Comparison of ENCODE assay signal across 9 cellular contexts in genomic region chr17:76623271-76624146, GRCh38. TPM values are rescaled to one million over a fixed set of nuclear protein-coding genes. Genes with fewer than 3 reads are reported as not detected.
DNase-seq lines count a peak whose midpoint lies in the region; ATAC-seq and TF ChIP-seq lines count a peak whose summit lies in the region.
"Had no signal": no experiment of that assay in that cellular context is flagged by ENCODE, and none has a peak within 500 bp of the region (broad histone marks: within the 10 kb centered on the region; RNA-seq: fewer than 3 reads in every experiment).

No MANE protein-coding gene starts in this region.

- peak; percentile 87 to 94 (median 93) for ATAC-seq in T-cell (replicated peaks in 1 of 4)
- peak; percentile 90 for ATAC-seq in activated naive CD8-positive, alpha-beta T cell treated with anti-CD3 and anti-CD28 coated beads, Interleukin-2, amount 10 ng/mL, durations not matched to agents 7 days and 5 days (ENCODE audit: low read depth)
- ATAC-seq in psoas muscle, result peak; percentile 86 to 99 (median 94)
- ATAC-seq in GM21526 (IDR thresholded peaks at IDR 0.05; ENCODE audit: low FRiP score, unreplicated experiment), result no peak

- H3K4me1 ChIP-seq in psoas muscle (peaks cover 4% of the 10 kb centered on the region), uterus (no peaks in the 10 kb centered on the region)

- H3K9me3 ChIP-seq in psoas muscle, result no peaks in the 10 kb centered on the region
- no peaks in the 10 kb centered on the region for H3K9me3 ChIP-seq in uterus

- H3K27ac ChIP-seq in psoas muscle (no peak overlapping the region), uterus (peak overlapping the region; percentile 80)

- no peak overlapping the region for H3K4me3 Mint-ChIP-seq in T-cell
- H3K4me3 Mint-ChIP-seq in activated naive CD8-positive, alpha-beta T cell treated with anti-CD3 and anti-CD28 coated beads, Interleukin-2, amount 10 ng/mL, durations not matched to agents 7 days and 5 days, result no peak overlapping the region

- in situ Hi-C loops in G401 (cut with HindIII; ENCODE audit: low sequenced_read_pairs), result no loop called here

- 24 to 30% (median 27%) methylated on average over 18 of the region's 18 CpGs for WGBS in psoas muscle, 3 donors

- peaks cover 0 to 4% of the 10 kb centered on the region in 2 donors for H3K27me3 Mint-ChIP-seq in T-cell
- H3K27me3 Mint-ChIP-seq in activated naive CD8-positive, alpha-beta T cell treated with anti-CD3 and anti-CD28 coated beads, Interleukin-2, amount 10 ng/mL, durations not matched to agents 7 days and 5 days, result peaks cover 18% of the 10 kb centered on the region

- no peak for TF ChIP-seq POLR2A in uterus (IDR thresholded peaks at IDR 0.05)

- CTCF ChIA-PET in T-cell (lab: Charles Lee), result interaction anchor here (0.6 to 1.9 kb wide), 15 partner anchors 8 to 978 kb away, joined by 3 to 10 read pairs (median 3); partner anchors contain the start of gene RHBDF2 (in 1 of the 2)

- no peaks in the 10 kb centered on the region for H3K36me3 Mint-ChIP-seq in T-cell
- no peaks in the 10 kb centered on the region for H3K36me3 Mint-ChIP-seq in activated naive CD8-positive, alpha-beta T cell treated with anti-CD3 and anti-CD28 coated beads, Interleukin-2, amount 10 ng/mL, durations not matched to agents 7 days and 5 days

- H3K4me3 ChIP-seq in psoas muscle, result no peak overlapping the region
- peak overlapping the region in 1 of 2 donors; percentile 17 for H3K4me3 ChIP-seq in uterus

- DNase-seq in G401 (ENCODE audit: low spot score) (peak; percentile 69), NAMALWA (ENCODE audit: low spot score) (peak; percentile 64), T-cell (peak; percentile 41 to 79 (median 69)), cardiac septum (ENCODE audit: low spot score) (peak; percentile 91), psoas muscle (peak; percentile 78 to 86), uterus (peak; percentile 71 to 82)
- DNase-seq in activated naive CD8-positive, alpha-beta T cell treated with anti-CD3 and anti-CD28 coated beads, Interleukin-2, amount 10 ng/mL, durations not matched to agents 7 days and 5 days, result peak; percentile 82

- TF ChIP-seq CTCF in psoas muscle (IDR thresholded peaks at IDR 0.05) (peak; percentile 95), uterus (IDR thresholded peaks at IDR 0.05) (peak; percentile 81 to 94 (median 90))

- H3K9me3 Mint-ChIP-seq in T-cell, result no peaks in the 10 kb centered on the region
- no peaks in the 10 kb centered on the region for H3K9me3 Mint-ChIP-seq in activated naive CD8-positive, alpha-beta T cell treated with anti-CD3 and anti-CD28 coated beads, Interleukin-2, amount 10 ng/mL, durations not matched to agents 7 days and 5 days

- H3K27me3 ChIP-seq in psoas muscle (ENCODE audit: insufficient read depth in 3 of 3, low read length in 2 of 3) (no peaks in the 10 kb centered on the region), uterus (no peaks in the 10 kb centered on the region)

- POLR2A ChIA-PET in T-cell (lab: Charles Lee), result interaction anchor here in 1 of 2 donors (0.6 kb wide), 1 partner anchor 66 kb away, joined by 3 read pairs; no protein-coding TSS in a partner anchor
- POLR2A ChIA-PET in activated naive CD8-positive, alpha-beta T cell treated with anti-CD3 and anti-CD28 coated beads, Interleukin-2, amount 10 ng/mL, durations not matched to agents 7 days and 5 days (lab: Charles Lee), result interaction anchor here (0.6 to 1.1 kb wide), 3 partner anchors 34 to 80 kb away, joined by 3 to 6 read pairs (median 4); no protein-coding TSS in a partner anchor

- no peak overlapping the region for H3K27ac Mint-ChIP-seq in T-cell
- no peak overlapping the region for H3K27ac Mint-ChIP-seq in activated naive CD8-positive, alpha-beta T cell treated with anti-CD3 and anti-CD28 coated beads, Interleukin-2, amount 10 ng/mL, durations not matched to agents 7 days and 5 days

- H3K36me3 ChIP-seq in psoas muscle (ENCODE audit: insufficient read depth in 1 of 2, low read depth in 1 of 2) (no peaks in the 10 kb centered on the region), uterus (no peaks in the 10 kb centered on the region)

- intact Hi-C loops in cardiac septum (cut with DNase I) (loop anchor here (2.0 to 10.0 kb wide), 3 partner anchors 51 to 101 kb away; no protein-coding TSS in a partner anchor), psoas muscle (cut with DNase I) (loop anchor here (1.0 to 5.0 kb wide), 2 partner anchors 100 to 101 kb away; no protein-coding TSS in a partner anchor), uterus (cut with DNase I; ENCODE audit: low total_unique reads) (no loop called here)

- H3K4me1 Mint-ChIP-seq in T-cell, result peaks cover 5 to 7% (median 5%) of the 10 kb centered on the region in 3 donors
- peaks cover 7% of the 10 kb centered on the region for H3K4me1 Mint-ChIP-seq in activated naive CD8-positive, alpha-beta T cell treated with anti-CD3 and anti-CD28 coated beads, Interleukin-2, amount 10 ng/mL, durations not matched to agents 7 days and 5 days

RNA-seq across cellular contexts. Expression of gene ST6GALNAC1, which starts 20.0 kb away (rescaled TPM):
- total RNA-seq in G401 (2014; rRNA removed; shearing (Covaris generic)), result not detected in 2 replicates
- total RNA-seq in T-cell, result 10 to 100 TPM in 1 of 5 donors, 1 to 10 TPM in 4; 2.6 to 20.5 (median 6.6) TPM
- not detected for total RNA-seq in activated naive CD8-positive, alpha-beta T cell treated with anti-CD3 and anti-CD28 coated beads, Interleukin-2, amount 10 ng/mL, durations not matched to agents 7 days and 5 days
- total RNA-seq in cardiac septum, result 1.9 TPM
- 1 to 10 TPM in 2 of 4 donors, under 1 TPM in 2; 0.42 to 3.6 (median 0.88) TPM for total RNA-seq in psoas muscle
- polyA plus RNA-seq in psoas muscle, result under 1 TPM; 0.38 to 0.58 (median 0.53) TPM
- total RNA-seq in uterus, result 10 to 100 TPM in 1 of 4 donors, 1 to 10 TPM in 3; 1.5 to 11.8 (median 3.2) TPM
- total RNA-seq: glomerular endothelial cell had no signal

RNA-seq across cellular contexts. Expression of gene ST6GALNAC2, which starts 37.8 kb away (rescaled TPM):
- 14.3 and 30.6 TPM in 2 replicates for total RNA-seq in G401 (2014; rRNA removed; shearing (Covaris generic))
- 1 to 10 TPM in 3 of 5 donors, under 1 TPM in 2; 0.55 to 4.7 (median 2.1) TPM for total RNA-seq in T-cell
- 1 to 10 TPM; 3.4 to 3.9 TPM for total RNA-seq in activated naive CD8-positive, alpha-beta T cell treated with anti-CD3 and anti-CD28 coated beads, Interleukin-2, amount 10 ng/mL, durations not matched to agents 7 days and 5 days
- 6.2 TPM for total RNA-seq in cardiac septum
- total RNA-seq in psoas muscle, result 10 to 100 TPM in 3 of 4 donors, 1 to 10 TPM in 1; 8.1 to 17.8 (median 13.0) TPM
- polyA plus RNA-seq in psoas muscle, result 1 to 10 TPM; 1.2 to 8.7 (median 7.6) TPM
- 1 to 10 TPM in 2 of 4 donors, under 1 TPM in 1, not detected in 1; 0.59 to 9.5 (median 5.3) TPM for total RNA-seq in uterus
